ENCODE assay signal across 8 cellular contexts in the genomic region with DNA sequence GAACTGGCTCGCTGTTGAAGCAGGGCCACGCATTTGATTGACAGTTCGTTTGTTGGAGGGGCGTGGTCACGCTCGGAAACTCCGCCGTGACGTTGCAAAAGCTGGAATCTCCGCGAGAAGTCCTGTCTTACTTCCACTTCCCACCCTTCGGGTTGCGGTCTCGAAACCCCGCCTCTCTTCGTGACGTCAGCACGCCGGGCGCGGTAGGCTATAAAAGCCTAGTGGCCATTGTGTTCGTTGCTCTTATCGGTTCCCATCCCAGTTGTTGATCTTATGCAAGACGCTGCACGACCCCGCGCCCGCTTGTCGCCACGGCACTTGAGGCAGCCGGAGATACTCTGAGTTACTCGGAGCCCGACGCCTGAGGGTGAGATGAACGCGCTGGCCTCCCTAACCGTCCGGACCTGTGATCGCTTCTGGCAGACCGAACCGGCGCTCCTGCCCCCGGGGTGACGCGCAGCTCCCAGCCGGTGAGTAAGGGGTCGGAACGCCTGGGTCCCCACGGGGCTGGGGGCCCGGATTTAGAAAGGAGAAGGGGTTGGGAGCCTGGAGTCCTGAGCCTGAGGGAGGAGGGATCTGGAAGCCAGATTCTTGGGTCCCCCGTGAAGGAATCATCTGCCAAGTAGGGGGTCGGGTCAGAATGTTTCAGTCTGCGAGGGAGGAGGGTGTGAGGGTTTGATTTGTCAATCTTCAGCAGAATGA. TPM values are rescaled to one million over a fixed set of nuclear protein-coding genes. Genes with fewer than 3 reads are reported as not detected.
DNase-seq lines count a peak whose midpoint lies in the region; ATAC-seq and TF ChIP-seq lines count a peak whose summit lies in the region.

Gene PPP1R15A (plus strand): TSS at position 240 of the 702 bp plus-strand sequence. CDS start 813 bp downstream, outside the sequence.

- H3K9me3 ChIP-seq in CD4-positive, alpha-beta T cell (ENCODE audit: control insufficient read depth, low read length) = no peaks in the 10 kb centered on the region
- H3K9me3 ChIP-seq in mononuclear cell (ENCODE audit: low read depth, low read length) = no peaks in the 10 kb centered on the region

- H3K4me3 ChIP-seq in mononuclear cell (ENCODE audit: low read length) = peak within 1 kb of the TSS; percentile 84

- H3K4me1 Mint-ChIP-seq in CD4-positive, alpha-beta T cell (ENCODE audit: low read depth) = peaks cover 45% of the 10 kb centered on the region

- intact Hi-C loops in CD4-positive, alpha-beta T cell (cut with DNase I, micrococcal nuclease) = loop anchor here (1.0 to 5.0 kb wide), 3 partner anchors 14 to 100 kb away; partner anchors contain the start of gene FTL (in 1 of the 2)

- peak within 1 kb of the TSS; percentile 100 for H3K27ac ChIP-seq in CD4-positive, alpha-beta T cell (ENCODE audit: low read depth, low read length)
- H3K27ac ChIP-seq in epithelial cell of prostate = peak within 1 kb of the TSS; percentile 100

- peak within 1 kb of the TSS; percentile 98 for H3K27ac Mint-ChIP-seq in CD4-positive, alpha-beta T cell

- CTCF ChIA-PET in CD4-positive, alpha-beta T cell (lab: Charles Lee) = interaction anchor here (0.7 to 2.1 kb wide), 7 partner anchors 8 to 121 kb away, joined by 3 to 5 read pairs (median 4); partner anchors contain the start of genes GYS1 and RUVBL2

- ATAC-seq in CD4-positive, alpha-beta T cell (ENCODE audit: poor library complexity) = peak; percentile 33
- ATAC-seq in GM19467 (IDR thresholded peaks at IDR 0.05; ENCODE audit: unreplicated experiment) = peak; percentile 45

- peaks cover 47% of the 10 kb centered on the region for H3K36me3 Mint-ChIP-seq in CD4-positive, alpha-beta T cell (ENCODE audit: low read depth)

- no peak for TF ChIP-seq CTCF in CD4-positive, alpha-beta T cell (IDR thresholded peaks at IDR 0.05)

- peak; percentile 94 to 100 (median 97) for DNase-seq in CD4-positive, alpha-beta T cell
- peak; percentile 94 for DNase-seq in KG1 (lab: John Stamatoyannopoulos, UW)
- DNase-seq in activated T-cell treated with anti-CD3 and anti-CD28 coated beads, Interleukin-2, amount 50 U/mL, for 1 hour = peak; percentile 100
- peak; percentile 94 for DNase-seq in epithelial cell of prostate (ENCODE audit: low read depth, low spot score)
- DNase-seq in stimulated activated CD8-positive, alpha-beta memory T cell treated with anti-CD3 and anti-CD28 coated beads, Interleukin-2, amount 100 ng/mL, for 48 hours (ENCODE audit: low read depth in 2 of 2) = peak; percentile 94 to 99

- no peaks in the 10 kb centered on the region for H3K27me3 ChIP-seq in CD4-positive, alpha-beta T cell (ENCODE audit: control insufficient read depth, insufficient read depth, low read length)
- no peaks in the 10 kb centered on the region for H3K27me3 ChIP-seq in mononuclear cell (ENCODE audit: insufficient read depth, low read length)

- no peaks in the 10 kb centered on the region for H3K9me3 Mint-ChIP-seq in CD4-positive, alpha-beta T cell

- POLR2A ChIA-PET in CD4-positive, alpha-beta T cell (lab: Charles Lee) = interaction anchor here (0.6 to 6.5 kb wide), 11 partner anchors 11 to 121 kb away, joined by 3 to 55 read pairs (median 5); partner anchors contain the start of genes BAX, DHDH, FTL and GYS1

- H3K27me3 Mint-ChIP-seq in CD4-positive, alpha-beta T cell = no peaks in the 10 kb centered on the region

- peaks cover 40% of the 10 kb centered on the region for H3K4me1 ChIP-seq in mononuclear cell (ENCODE audit: insufficient read depth, low read length)

- peak within 1 kb of the TSS; percentile 96 for H3K4me3 Mint-ChIP-seq in CD4-positive, alpha-beta T cell

TF ChIP-seq in PFSK-1, 5 proteins besides CTCF, POLR2A, EP300 and RAD21:
- TF ChIP-seq SIN3A (IDR thresholded peaks at IDR 0.05; ENCODE audit: borderline replicate concordance, insufficient read depth, low read length) (peak; percentile 84; the same call in 1 of the 2 replicates), REST (IDR thresholded peaks at IDR 0.05; ENCODE audit: insufficient read depth in 1 of 2, low read depth in 2 of 2, low read length in 2 of 2) (no peak), POLR2AphosphoS5 (IDR thresholded peaks at IDR 0.05; ENCODE audit: low read depth, low read length) (peak; percentile 97), FOXP2 (optimal IDR thresholded peaks at IDR 0.05; ENCODE audit: borderline replicate concordance, extremely low read depth, extremely low read length, insufficient read depth) (peak; percentile 95), TAF1 (IDR thresholded peaks at IDR 0.05; ENCODE audit: borderline replicate concordance, insufficient read depth, low read length) (peak; percentile 90; the same call in 1 of the 2 replicates)
TF ChIP-seq in PFSK-1: peak in this region for 4.

RNA-seq across cellular contexts. Expression of gene PPP1R15A, which starts in this region (rescaled TPM):
- total RNA-seq in CD4-positive, alpha-beta T cell = 100 to 1,000 TPM; 569 to 584 TPM
- polyA plus RNA-seq in PFSK-1 (2012; ENCODE audit: insufficient read length, low read depth) = 161 TPM
- total RNA-seq in mononuclear cell = 644 TPM

Comparison
In these comparisons a context has a peak if more than half of its experiments do, and no peak if none do; other contexts are left out.
1. Peak in every context shown above with its lines: DNase-seq, ATAC-seq, H3K4me3 ChIP-seq and H3K27ac ChIP-seq.